Comparison of ENCODE assay signal across 26 cellular contexts in genomic region chr10:567869-568268, GRCh38.
"Had no signal": no experiment of that assay in that cellular context is flagged by ENCODE, and none has a peak within 500 bp of the region (broad histone marks: within the 10 kb centered on the region; RNA-seq: fewer than 3 reads in every experiment).

No MANE protein-coding gene starts in this region.

- H3K4me3 ChIP-seq: heart left ventricle, left ventricle myocardium inferior, lung, right atrium auricular region, sigmoid colon, spleen, suprapubic skin, thoracic aorta, tibial artery, upper lobe of right lung had no signal

- FAIRE-seq: islet of Langerhans, kidney, small intestine, urothelium cell line had no signal

- DNase-seq: heart left ventricle; hypothalamus; immature natural killer cell; kidney; left ventricle myocardium inferior; mesendoderm; naive thymus-derived CD4-positive, alpha-beta T cell; occipital lobe; sigmoid colon; small intestine; spleen; stimulated activated CD4-positive, alpha-beta T cell treated with anti-CD3 and anti-CD28 coated beads, Interleukin-4, amount 100 ng/mL, for 24 hours; stimulated activated naive CD4-positive, alpha-beta T cell; tibial artery; trophoblast cell; upper lobe of right lung had no signal

- H2AFZ ChIP-seq: parathyroid adenoma had no signal

- H3K27ac ChIP-seq: heart left ventricle, left ventricle myocardium inferior, neutrophil, parathyroid adenoma, right atrium auricular region, sigmoid colon, spleen, suprapubic skin, thoracic aorta, tibial artery, upper lobe of right lung had no signal

- H3K9ac ChIP-seq: parathyroid adenoma had no signal

- H3K4me1 ChIP-seq: parathyroid adenoma, spleen, suprapubic skin, upper lobe of right lung had no signal

- H3K9me3 ChIP-seq: neutrophil, thoracic aorta, upper lobe of right lung had no signal

- H3K27me3 ChIP-seq: heart left ventricle, right atrium auricular region, sigmoid colon, suprapubic skin, tibial artery, upper lobe of right lung had no signal

- ATAC-seq: heart left ventricle; naive thymus-derived CD4-positive, alpha-beta T cell; natural killer cell treated with Interleukin-12 subunit alpha and Interleukin-12 subunit beta and Interleukin-15 and Interleukin-18, amount 100 ng/mL, for 72 hours; stimulated activated effector memory CD8-positive, alpha-beta T cell treated with anti-CD3 and anti-CD28 coated beads, Interleukin-12 subunit alpha, Interleukin-12 subunit beta, amount 100 ng/mL, for 72 hours; upper lobe of right lung had no signal

- H3K36me3 ChIP-seq: heart left ventricle, left ventricle myocardium inferior, neutrophil, right atrium auricular region, sigmoid colon, spleen, suprapubic skin, thoracic aorta, tibial artery, upper lobe of right lung had no signal
